Comparison of ENCODE assay signal across 14 cellular contexts in genomic region chr1:185561629-185562028, GRCh38.
DNase-seq lines count a peak whose midpoint lies in the region; ATAC-seq, FAIRE-seq and TF ChIP-seq lines count a peak whose summit lies in the region.
"Had no signal": no experiment of that assay in that cellular context is flagged by ENCODE, and none has a peak within 500 bp of the region (broad histone marks: within the 10 kb centered on the region; RNA-seq: fewer than 3 reads in every experiment).

No MANE protein-coding gene starts in this region.

- POLR2A ChIA-PET in T-cell (lab: Charles Lee): interaction anchor here in 1 of 2 donors (0.6 to 1.1 kb wide), 2 partner anchors 34 to 246 kb away, joined by 3 read pairs; no protein-coding TSS in a partner anchor

- H3K36me3 ChIP-seq in mammary epithelial cell (ENCODE audit: insufficient read depth, low read length) (no peaks in the 10 kb centered on the region), breast epithelium (no peaks in the 10 kb centered on the region)
- no peaks in the 10 kb centered on the region for H3K36me3 ChIP-seq in effector memory CD4-positive, alpha-beta T cell (ENCODE audit: control insufficient read depth, insufficient read depth, low read length)
- H3K36me3 ChIP-seq: BE2C, vagina had no signal

- H3K9ac ChIP-seq in mammary epithelial cell (ENCODE audit: insufficient read depth, low read length): no peak overlapping the region

- no peaks in the 10 kb centered on the region for H4K20me1 ChIP-seq in mammary epithelial cell (ENCODE audit: insufficient read depth, low read length)

- H3K27ac Mint-ChIP-seq in T-cell: peak overlapping the region; percentile 53 to 85

- H3K4me3 ChIP-seq in mammary epithelial cell (replicated peaks in 1 of 3; ENCODE audit: insufficient read depth in 1 of 3, low read depth in 2 of 3, low read length in 3 of 3): no peak overlapping the region
- no peak overlapping the region for H3K4me3 ChIP-seq in breast epithelium
- peak overlapping the region; percentile 14 for H3K4me3 ChIP-seq in effector memory CD4-positive, alpha-beta T cell (ENCODE audit: insufficient read depth, low read depth, low read length, poor library complexity, severe bottlenecking)
- H3K4me3 ChIP-seq: GM12878, vagina had no signal

- CTCF ChIA-PET in mammary epithelial cell (lab: Charles Lee; ENCODE audit: low non-redundant PET) (no interaction called here), T-cell (lab: Charles Lee) (interaction anchor here in 1 of 2 donors (0.5 kb wide), 1 partner anchor 121 kb away, joined by 4 read pairs; no protein-coding TSS in a partner anchor)

- H2AFZ ChIP-seq in mammary epithelial cell (ENCODE audit: low read depth, low read length): peak overlapping the region; percentile 13

- TF ChIP-seq CTCF in mammary epithelial cell (conservative IDR thresholded peaks at IDR 0.05 in 1 of 2, IDR thresholded peaks at IDR 0.05 in 1 of 2; ENCODE audit: extremely low read depth in 1 of 2, insufficient read depth in 1 of 2, low read depth in 1 of 2, low read length in 2 of 2): no peak
- no peak for TF ChIP-seq CTCF in breast epithelium (IDR thresholded peaks at IDR 0.05)

- peak; percentile 24 to 70 (median 46) for ATAC-seq in T-cell (replicated peaks in 1 of 4)
- no peak for ATAC-seq in HG03097 (IDR thresholded peaks at IDR 0.05; ENCODE audit: low FRiP score, unreplicated experiment)
- ATAC-seq in left colon: no peak
- no peak for ATAC-seq in GM18907 (IDR thresholded peaks at IDR 0.05; ENCODE audit: unreplicated experiment)
- ATAC-seq: GM12878 had no signal

- H3K4me1 ChIP-seq in mammary epithelial cell (ENCODE audit: insufficient read depth, low read length) (peaks cover 35% of the 10 kb centered on the region), breast epithelium (no peaks in the 10 kb centered on the region)
- H3K4me1 ChIP-seq in effector memory CD4-positive, alpha-beta T cell (ENCODE audit: control insufficient read depth, insufficient read depth, low read length, poor library complexity, severe bottlenecking): peaks cover 48% of the 10 kb centered on the region
- H3K4me1 ChIP-seq: BE2C, vagina had no signal

- DNase-seq in mammary epithelial cell: peak; percentile 42
- DNase-seq in breast epithelium (ENCODE audit: low spot score in 2 of 2): no peak
- DNase-seq in T-cell: peak in 2 of 34 experiments; percentile 14 to 15
- DNase-seq in effector memory CD4-positive, alpha-beta T cell: no peak
- peak; percentile 43 for DNase-seq in urothelium cell line (ENCODE audit: low spot score)
- DNase-seq in left colon: no peak
- DNase-seq: BE2C, NCI-H2171 treated with DMSO at 0.1 percent for 48 hours, SIG-M5 had no signal

- no peaks in the 10 kb centered on the region for H3K9me3 Mint-ChIP-seq in T-cell

- intact Hi-C loops in mammary epithelial cell (cut with micrococcal nuclease) (loop anchor here (5.0 kb wide), 1 partner anchor 159 kb away; no protein-coding TSS in a partner anchor), breast epithelium (cut with DNase I; ENCODE audit: low total_unique reads) (no loop called here), left colon (cut with DNase I, micrococcal nuclease) (no loop called here)

- BruUV-seq in mammary epithelial cell (replicated peaks; lab: Mats Ljungman, UMichigan): no TSS peak

- dilution Hi-C loops in mammary epithelial cell (cut with HindIII; ENCODE audit: low sequenced_read_pairs): loop anchor here (10.0 kb wide), 1 partner anchor 83 kb away; no protein-coding TSS in a partner anchor

- in situ Hi-C loops in mammary epithelial cell (cut with MboI; ENCODE audit: low sequenced_read_pairs in 2 of 2): loop anchor here in 1 of 2 donors (25.0 kb wide), 1 partner anchor 249 kb away; the partner anchor contains the start of gene IVNS1ABP

- no peaks in the 10 kb centered on the region for H3K79me2 ChIP-seq in mammary epithelial cell (ENCODE audit: insufficient read depth, low read length)

- H3K9me3 ChIP-seq in mammary epithelial cell (replicated peaks; ENCODE audit: insufficient read depth, low read length) (no peaks in the 10 kb centered on the region), breast epithelium (no peaks in the 10 kb centered on the region)
- no peaks in the 10 kb centered on the region for H3K9me3 ChIP-seq in effector memory CD4-positive, alpha-beta T cell (ENCODE audit: control insufficient read depth, low read length)
- H3K9me3 ChIP-seq: BE2C, vagina had no signal

- H3K27me3 ChIP-seq in mammary epithelial cell (ENCODE audit: insufficient read depth, low read length) (no peaks in the 10 kb centered on the region), breast epithelium (no peaks in the 10 kb centered on the region)
- H3K27me3 ChIP-seq in effector memory CD4-positive, alpha-beta T cell (replicated peaks; ENCODE audit: control insufficient read depth, insufficient read depth, low read length, poor library complexity, severe bottlenecking): no peaks in the 10 kb centered on the region
- H3K27me3 ChIP-seq: BE2C, vagina had no signal

- H3K27ac ChIP-seq in mammary epithelial cell (ENCODE audit: insufficient read depth, low read depth, low read length) (no peak overlapping the region), breast epithelium (no peak overlapping the region)
- H3K27ac ChIP-seq in effector memory CD4-positive, alpha-beta T cell (ENCODE audit: insufficient read depth, low read length, poor library complexity, severe bottlenecking): peak overlapping the region; percentile 30
- H3K27ac ChIP-seq: vagina had no signal

- FAIRE-seq in urothelium cell line (lab: Jason Lieb, UNC): no peak
- FAIRE-seq: frontal cortex, GM12878 had no signal

- H3K27me3 Mint-ChIP-seq in T-cell: no peaks in the 10 kb centered on the region

- TF ChIP-seq POLR2A in breast epithelium (IDR thresholded peaks at IDR 0.05): no peak

- H3K4me2 ChIP-seq in mammary epithelial cell (ENCODE audit: insufficient read depth, low read depth, low read length): no peak overlapping the region

- 51% methylated on average over 4 of the region's 4 CpGs for WGBS in mammary epithelial cell (ENCODE audit: low coverage, missing lambda C conversion rate)

- H3K4me3 Mint-ChIP-seq in T-cell: peak overlapping the region; percentile 11 to 46 (median 31)

- H3K4me1 Mint-ChIP-seq in T-cell: peaks cover 69 to 72% (median 70%) of the 10 kb centered on the region in 3 donors

- H3K36me3 Mint-ChIP-seq in T-cell: peaks cover 4% of the 10 kb centered on the region

Comparison
In these comparisons a context has a peak if more than half of its experiments do, and no peak if none do; other contexts are left out.
1. DNase-seq: peak in mammary epithelial cell (single experiment) and urothelium cell line (single experiment); none in breast epithelium (0 of 2), effector memory CD4-positive, alpha-beta T cell (0 of 3) and left colon (0 of 2).
2. ATAC-seq: peak in T-cell (4 of 4); none in HG03097 (single experiment), left colon (single experiment) and GM18907 (single experiment).